In genomic region chr2:42095923-42096408, GRCh38 we compare ENCODE assay signal across 8 cellular contexts. TPM values are rescaled to one million over a fixed set of nuclear protein-coding genes. Genes with fewer than 3 reads are reported as not detected.
DNase-seq lines count a peak whose midpoint lies in the region; ATAC-seq and TF ChIP-seq lines count a peak whose summit lies in the region.

No MANE protein-coding gene starts in this region.

- no peak overlapping the region for H3K27ac Mint-ChIP-seq in activated CD8-positive, alpha-beta T cell treated with anti-CD3 and anti-CD28 coated beads, Interleukin-2, amount 10 ng/mL, durations not matched to agents 7 days and 5 days
- H3K27ac Mint-ChIP-seq in effector memory CD8-positive, alpha-beta T cell, result peak overlapping the region; percentile 21 to 51

- peaks cover 13% of the 10 kb centered on the region for H3K36me3 Mint-ChIP-seq in activated CD8-positive, alpha-beta T cell treated with anti-CD3 and anti-CD28 coated beads, Interleukin-2, amount 10 ng/mL, durations not matched to agents 7 days and 5 days (ENCODE audit: low read depth)
- peaks cover 26% of the 10 kb centered on the region for H3K36me3 Mint-ChIP-seq in effector memory CD8-positive, alpha-beta T cell (ENCODE audit: insufficient read depth)

- TF ChIP-seq CTCF in HL-60 (IDR thresholded peaks at IDR 0.05; ENCODE audit: insufficient read depth, low read length), result peak; percentile 52

- H3K27ac ChIP-seq in HL-60 (replicated peaks), result no peak overlapping the region

- peaks cover 42% of the 10 kb centered on the region for H3K4me1 Mint-ChIP-seq in activated CD8-positive, alpha-beta T cell treated with anti-CD3 and anti-CD28 coated beads, Interleukin-2, amount 10 ng/mL, durations not matched to agents 7 days and 5 days (ENCODE audit: low read depth)
- peaks cover 36 to 48% of the 10 kb centered on the region in 2 donors for H3K4me1 Mint-ChIP-seq in effector memory CD8-positive, alpha-beta T cell (ENCODE audit: low read depth in 2 of 2)

- POLR2A ChIA-PET in activated CD8-positive, alpha-beta T cell treated with anti-CD3 and anti-CD28 coated beads, Interleukin-2, amount 10 ng/mL, durations not matched to agents 7 days and 5 days (lab: Charles Lee), result interaction anchor here (1.1 to 2.6 kb wide), 3 partner anchors 10 to 143 kb away, joined by 3 to 8 read pairs (median 4); no protein-coding TSS in a partner anchor

- CTCF ChIA-PET in activated CD8-positive, alpha-beta T cell treated with anti-CD3 and anti-CD28 coated beads, Interleukin-2, amount 10 ng/mL, durations not matched to agents 7 days and 5 days (lab: Charles Lee), result interaction anchor here (0.7 to 5.9 kb wide), 43 partner anchors 8 to 705 kb away, joined by 3 to 70 read pairs (median 6); partner anchors contain the start of gene EML4

- no peaks in the 10 kb centered on the region for H3K27me3 ChIP-seq in HL-60 (ENCODE audit: insufficient read depth, poor library complexity, severe bottlenecking)

- ATAC-seq in activated CD8-positive, alpha-beta T cell treated with anti-CD3 and anti-CD28 coated beads, Interleukin-2, amount 10 ng/mL, durations not matched to agents 7 days and 5 days, result peak; percentile 52
- ATAC-seq in effector memory CD8-positive, alpha-beta T cell (replicated peaks), result peak; percentile 69
- no peak for ATAC-seq in HG03175 (IDR thresholded peaks at IDR 0.05; ENCODE audit: unreplicated experiment)

- peaks cover 14% of the 10 kb centered on the region for H3K27me3 Mint-ChIP-seq in activated CD8-positive, alpha-beta T cell treated with anti-CD3 and anti-CD28 coated beads, Interleukin-2, amount 10 ng/mL, durations not matched to agents 7 days and 5 days (ENCODE audit: low read depth)
- H3K27me3 Mint-ChIP-seq in effector memory CD8-positive, alpha-beta T cell, result no peaks in the 10 kb centered on the region

- H3K4me3 ChIP-seq in HL-60 (replicated peaks; ENCODE audit: insufficient read depth, low read length), result no peak overlapping the region

- DNase-seq in COR-L47 (lab: John Stamatoyannopoulos, UW) (peak; percentile 74), HL-60 (ENCODE audit: low read depth in 1 of 2, low spot score in 1 of 2) (peak in 1 of 2 experiments; percentile 60), NCI-H774 (lab: John Stamatoyannopoulos, UW) (peak; percentile 73), mucosa of gallbladder (ENCODE audit: low spot score) (peak; percentile 83)
- peak; percentile 85 for DNase-seq in activated CD8-positive, alpha-beta T cell treated with anti-CD3 and anti-CD28 coated beads, Interleukin-2, amount 10 ng/mL, durations not matched to agents 7 days and 5 days
- DNase-seq in effector memory CD8-positive, alpha-beta T cell, result peak; percentile 67 to 77 (median 75)
- DNase-seq in stimulated activated CD8-positive, alpha-beta memory T cell treated with anti-CD3 and anti-CD28 coated beads, Interleukin-7, amount 100 ng/mL, for 4 hours (ENCODE audit: low read depth in 2 of 2), result peak; percentile 50 to 60

- H3K9me3 Mint-ChIP-seq in activated CD8-positive, alpha-beta T cell treated with anti-CD3 and anti-CD28 coated beads, Interleukin-2, amount 10 ng/mL, durations not matched to agents 7 days and 5 days (ENCODE audit: insufficient read depth), result peaks cover 6% of the 10 kb centered on the region
- peaks cover 0 to 7% of the 10 kb centered on the region in 2 donors for H3K9me3 Mint-ChIP-seq in effector memory CD8-positive, alpha-beta T cell

- H3K4me3 Mint-ChIP-seq in activated CD8-positive, alpha-beta T cell treated with anti-CD3 and anti-CD28 coated beads, Interleukin-2, amount 10 ng/mL, durations not matched to agents 7 days and 5 days, result no peak overlapping the region
- no peak overlapping the region for H3K4me3 Mint-ChIP-seq in effector memory CD8-positive, alpha-beta T cell

RNA-seq across cellular contexts. Expression of gene PKDCC, which starts 48.1 kb away (rescaled TPM):
- not detected for total RNA-seq in activated CD8-positive, alpha-beta T cell treated with anti-CD3 and anti-CD28 coated beads, Interleukin-2, amount 10 ng/mL, durations not matched to agents 7 days and 5 days
- total RNA-seq in mucosa of gallbladder, result 128 TPM

Comparison
In these comparisons a context has a peak if more than half of its experiments do, and no peak if none do; other contexts are left out.
1. RNA of gene PKDCC, which starts 48.1 kb away (total RNA-seq): 128 TPM in mucosa of gallbladder (single experiment); not detected in activated CD8-positive, alpha-beta T cell treated with anti-CD3 and anti-CD28 coated beads, Interleukin-2, amount 10 ng/mL, durations not matched to agents 7 days and 5 days; every median in the first group is over 100 times any median in the second.